ENCODE assay signal across 14 cellular contexts in the genomic region with DNA sequence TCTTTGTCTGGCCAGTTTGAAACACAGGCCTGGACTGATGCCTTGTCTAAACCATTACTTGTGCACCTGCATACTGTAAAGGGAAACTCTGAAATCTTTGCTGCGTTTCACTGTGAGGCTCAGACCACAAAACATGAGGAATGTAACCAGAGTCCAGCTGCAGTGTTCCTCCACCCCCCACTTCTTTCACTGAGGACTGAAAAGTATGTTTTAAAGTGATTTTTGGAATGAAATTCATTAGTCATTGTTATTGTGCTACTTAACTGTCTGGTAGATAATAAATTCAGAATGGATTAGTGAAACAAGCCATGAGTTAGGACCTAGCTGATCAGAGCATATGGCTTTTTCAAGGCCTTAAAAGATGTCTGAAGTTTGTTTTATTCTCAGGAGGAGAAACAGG.
DNase-seq lines count a peak whose midpoint lies in the region; ATAC-seq, FAIRE-seq and TF ChIP-seq lines count a peak whose summit lies in the region.
"Had no signal": no experiment of that assay in that cellular context is flagged by ENCODE, and none has a peak within 500 bp of the region (broad histone marks: within the 10 kb centered on the region; RNA-seq: fewer than 3 reads in every experiment).

No MANE protein-coding gene starts in this region.

- no peaks in the 10 kb centered on the region for H3K79me2 ChIP-seq in trophoblast cell (ENCODE audit: control insufficient read depth, insufficient read depth, low read length, poor library complexity)

- H4K12ac ChIP-seq in trophoblast cell (ENCODE audit: low read depth, low read length): no peak overlapping the region

- H2BK5ac ChIP-seq in trophoblast cell (ENCODE audit: low read depth, low read length, poor library complexity): no peak overlapping the region

- H3K36me3 ChIP-seq in colonic mucosa: no peaks in the 10 kb centered on the region
- H3K36me3 ChIP-seq in trophoblast cell (ENCODE audit: control insufficient read depth in 1 of 2, insufficient read depth in 2 of 2, low read length in 2 of 2): no peaks in the 10 kb centered on the region
- H3K36me3 ChIP-seq: breast epithelium, gastrocnemius medialis had no signal

- peaks cover 3% of the 10 kb centered on the region for H3K4me1 ChIP-seq in colonic mucosa
- peaks cover 0 to 5% of the 10 kb centered on the region in 2 experiments for H3K4me1 ChIP-seq in trophoblast cell (ENCODE audit: control insufficient read depth in 1 of 2, insufficient read depth in 2 of 2, low read length in 2 of 2)
- H3K4me1 ChIP-seq: breast epithelium, gastrocnemius medialis had no signal

- H2BK12ac ChIP-seq in trophoblast cell (ENCODE audit: low read length): no peak overlapping the region

- no peak overlapping the region for H3K14ac ChIP-seq in trophoblast cell (ENCODE audit: low read length)

- no peak overlapping the region for H3K4me3 Mint-ChIP-seq in osteocyte (ENCODE audit: unreplicated experiment)
- H3K4me3 Mint-ChIP-seq: activated T-cell treated with anti-CD3 and anti-CD28 coated beads, Interleukin-2, amount 50 U/mL, for 4 hours had no signal

- no peaks in the 10 kb centered on the region for H3K79me1 ChIP-seq in trophoblast cell (ENCODE audit: low read length)

- no peaks in the 10 kb centered on the region for H3K27me3 Mint-ChIP-seq in osteocyte (ENCODE audit: unreplicated experiment)

- H3K27ac ChIP-seq in colonic mucosa: no peak overlapping the region
- H3K27ac ChIP-seq in trophoblast cell (ENCODE audit: low read depth, low read length): no peak overlapping the region
- H3K27ac ChIP-seq: breast epithelium, gastrocnemius medialis, upper lobe of left lung had no signal

- H3K9ac ChIP-seq in colonic mucosa (ENCODE audit: low read depth in 2 of 2, low read length in 2 of 2) (no peak overlapping the region), trophoblast cell (ENCODE audit: low read length) (no peak overlapping the region)

- H2BK120ac ChIP-seq in trophoblast cell (ENCODE audit: insufficient read depth, low read length, poor library complexity): no peak overlapping the region

- H3K9me3 ChIP-seq in colonic mucosa (no peaks in the 10 kb centered on the region), trophoblast cell (ENCODE audit: insufficient read depth, low read depth, low read length) (no peaks in the 10 kb centered on the region)
- H3K9me3 ChIP-seq: gastrocnemius medialis, upper lobe of left lung had no signal

- H3K36me3 Mint-ChIP-seq in osteocyte (ENCODE audit: unreplicated experiment): peaks cover 25% of the 10 kb centered on the region

- no peak overlapping the region for H3K4ac ChIP-seq in trophoblast cell (ENCODE audit: low read depth, low read length)

- no peak for TF ChIP-seq CTCF in osteocyte (IDR thresholded peaks at IDR 0.05)
- TF ChIP-seq CTCF in colonic mucosa (IDR thresholded peaks at IDR 0.05): no peak

- H3K27me3 ChIP-seq in colonic mucosa (no peaks in the 10 kb centered on the region), trophoblast cell (ENCODE audit: insufficient read depth, low read length) (no peaks in the 10 kb centered on the region)
- H3K27me3 ChIP-seq: breast epithelium, gastrocnemius medialis, upper lobe of left lung had no signal

- H4K91ac ChIP-seq in trophoblast cell (ENCODE audit: low read depth, low read length): no peak overlapping the region

- no peak for ATAC-seq in HG03025 (IDR thresholded peaks at IDR 0.05; ENCODE audit: low FRiP score, unreplicated experiment)
- ATAC-seq in HG03039 (IDR thresholded peaks at IDR 0.05; ENCODE audit: unreplicated experiment): no peak
- ATAC-seq: activated T-cell treated with anti-CD3 and anti-CD28 coated beads, Interleukin-2, amount 50 U/mL, for 4 hours; gastrocnemius medialis had no signal

- H3K23ac ChIP-seq in trophoblast cell (ENCODE audit: low read length): no peak overlapping the region

- H4K8ac ChIP-seq in trophoblast cell (ENCODE audit: low read depth, low read length): no peak overlapping the region

- peaks cover 13% of the 10 kb centered on the region for H3K9me3 Mint-ChIP-seq in osteocyte (ENCODE audit: unreplicated experiment)
- H3K9me3 Mint-ChIP-seq: activated T-cell treated with anti-CD3 and anti-CD28 coated beads, Interleukin-2, amount 50 U/mL, for 4 hours had no signal

- peaks cover 66% of the 10 kb centered on the region for H3K4me1 Mint-ChIP-seq in osteocyte (ENCODE audit: unreplicated experiment)

- no peak overlapping the region for H2AK5ac ChIP-seq in trophoblast cell (ENCODE audit: low read length)

- H3K4me3 ChIP-seq in colonic mucosa (no peak overlapping the region), trophoblast cell (ENCODE audit: low read depth, low read length) (no peak overlapping the region)
- H3K4me3 ChIP-seq: breast epithelium, gastrocnemius medialis, upper lobe of left lung had no signal

- H3K27ac Mint-ChIP-seq in osteocyte (ENCODE audit: unreplicated experiment): peak overlapping the region; percentile 90

- no CpG with 5 or more reads among the region's 1 CpG for WGBS in trophoblast cell (ENCODE audit: extremely low coverage, insufficient coverage, insufficient read length)

- H2AFZ ChIP-seq in trophoblast cell (ENCODE audit: insufficient read depth, low read length, poor library complexity): no peak overlapping the region

- DNase-seq in Daoy (ENCODE audit: low read depth) (peak; percentile 41), HTR-8/SVneo (ENCODE audit: insufficient read length, low spot score) (peak; percentile 28), dedifferentiated amniotic fluid mesenchymal stem cell (ENCODE audit: extremely low spot score) (peak; percentile 69), osteocyte (ENCODE audit: extremely low spot score, unreplicated experiment) (no peak), colonic mucosa (no peak), trophoblast cell (no peak)
- DNase-seq: activated T-cell treated with anti-CD3 and anti-CD28 coated beads, Interleukin-2, amount 50 U/mL, for 4 hours; DMS153; gastrocnemius medialis; KG1; upper lobe of left lung had no signal

- H3K18ac ChIP-seq in trophoblast cell (ENCODE audit: low read length): no peak overlapping the region

- intact Hi-C loops in colonic mucosa (cut with DNase I): no loop called here

- FAIRE-seq in HTR-8/SVneo (lab: Jason Lieb, UNC): peak; percentile 48

- H3K4me2 ChIP-seq in trophoblast cell (ENCODE audit: low read length): no peak overlapping the region

Comparison
In these comparisons a context has a peak if more than half of its experiments do, and no peak if none do; other contexts are left out.
1. DNase-seq: peak in Daoy (single experiment), HTR-8/SVneo (single experiment) and dedifferentiated amniotic fluid mesenchymal stem cell (single experiment); none in osteocyte (single experiment), colonic mucosa (single experiment) and trophoblast cell (0 of 2).